24 cellular contexts compared by ENCODE assay signal in genomic region chr9:88251903-88252302, GRCh38.
"Had no signal": no experiment of that assay in that cellular context is flagged by ENCODE, and none has a peak within 500 bp of the region (broad histone marks: within the 10 kb centered on the region; RNA-seq: fewer than 3 reads in every experiment).

No MANE protein-coding gene starts in this region.

- DNase-seq: stimulated activated CD4-positive, alpha-beta T cell treated with anti-CD3 and anti-CD28 coated beads, Interleukin-2, amount 100 ng/mL, for 48 hours; stimulated activated CD4-positive, alpha-beta T cell treated with anti-CD3 and anti-CD28 coated beads, Interleukin-4, amount 100 ng/mL, for 1 hour; stimulated activated CD4-positive, alpha-beta T cell treated with anti-CD3 and anti-CD28 coated beads, Interleukin-4, amount 100 ng/mL, for 24 hours; stimulated activated CD4-positive, alpha-beta T cell treated with anti-CD3 and anti-CD28 coated beads, Interleukin-4, amount 100 ng/mL, for 4 hours; stimulated activated CD8-positive, alpha-beta memory T cell treated with anti-CD3 and anti-CD28 coated beads, Interleukin-4, amount 100 ng/mL, for 48 hours; stimulated activated naive B cell treated with anti-CD40 and anti-IgM and Interleukin-4, amounts not matched to agents 10 μg/mL and 1 μg/mL and 100 μg/mL, for 72 hours; stimulated activated naive CD4-positive, alpha-beta T cell; stimulated activated naive CD4-positive, alpha-beta T cell treated with Interleukin-2 at 50 U/mL for 16 hours; stimulated activated naive CD8-positive, alpha-beta T cell treated with anti-CD3 and anti-CD28 coated beads, Interleukin-15, amount 100 ng/mL, for 72 hours; stimulated activated naive CD8-positive, alpha-beta T cell treated with anti-CD3 and anti-CD28 coated beads, Interleukin-15, Interleukin-2, amounts not matched to agents 100 U/mL and 50 U/mL, for 24 hours; stomach; substantia nigra; testis; thyroid gland; tibial artery; transverse colon; trophoblast cell; upper lobe of left lung; upper lobe of right lung; uterus had no signal

- H3K9me3 ChIP-seq: testis, thyroid gland, upper lobe of right lung, uterus, vagina had no signal

- H3K4me1 ChIP-seq: testis, thyroid gland, tibial artery, tibial nerve, transverse colon, upper lobe of left lung, upper lobe of right lung, uterus, vagina had no signal

- H3K27ac ChIP-seq: stomach, suprapubic skin, testis, thoracic aorta, thyroid gland, tibial artery, tibial nerve, transverse colon, upper lobe of left lung, upper lobe of right lung, uterus, vagina had no signal

- H3K4me3 ChIP-seq: stomach, suprapubic skin, testis, thoracic aorta, thyroid gland, tibial artery, tibial nerve, transverse colon, upper lobe of left lung, upper lobe of right lung, uterus, vagina had no signal

- H3K36me3 ChIP-seq: stomach, suprapubic skin, thoracic aorta, thyroid gland, tibial artery, tibial nerve, transverse colon, upper lobe of left lung, upper lobe of right lung, uterus, vagina had no signal
